ENCODE assay signal across 1 cellular context in the genomic region with DNA sequence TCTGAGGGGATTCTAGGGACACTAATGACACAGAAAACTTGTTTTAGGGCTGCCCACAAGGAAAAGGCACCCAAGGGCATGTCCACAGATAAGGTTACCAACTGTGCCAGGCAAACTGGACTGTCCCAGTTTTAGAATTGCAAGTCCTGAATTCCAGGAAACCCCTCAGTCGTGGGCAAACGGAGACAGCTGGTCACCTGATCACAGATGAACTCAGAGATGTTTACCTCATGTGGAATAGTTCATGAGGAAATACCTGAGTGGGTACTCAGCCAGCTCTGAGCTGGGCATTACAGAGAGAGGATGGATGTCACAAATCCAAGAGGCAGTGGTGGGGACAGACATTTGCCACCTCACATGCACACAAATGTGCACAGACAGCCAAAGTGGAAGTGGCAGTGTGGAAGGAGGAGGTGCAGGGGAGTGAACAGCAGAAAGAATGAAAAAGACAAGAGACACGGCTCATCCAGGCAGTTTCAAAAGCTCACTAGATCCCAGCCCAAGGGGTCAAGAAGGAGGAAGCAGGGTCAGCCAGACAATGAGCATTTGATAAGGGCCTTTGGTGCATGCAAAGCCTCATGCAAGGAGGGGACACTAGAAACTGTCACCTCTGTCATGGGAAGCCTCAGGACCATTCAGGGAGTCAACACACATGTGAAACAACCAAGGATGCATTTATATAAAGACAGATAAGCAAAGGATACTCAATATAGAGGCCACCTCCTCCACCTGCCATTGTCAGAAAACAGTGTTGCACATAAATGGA.
TF ChIP-seq lines count a peak whose summit lies in the region.

No MANE protein-coding gene starts in this region.

TF ChIP-seq in HepG2, 621 proteins besides CTCF, POLR2A, EP300 and RAD21:
- TF ChIP-seq KAT7 (CRISPR knock-in tag; IDR thresholded peaks at IDR 0.05; ENCODE audit: borderline replicate concordance): 0 out of 2 replicates have a peak, but pooled peaks have one; percentile 10
- TF ChIP-seq, protein P1, sequence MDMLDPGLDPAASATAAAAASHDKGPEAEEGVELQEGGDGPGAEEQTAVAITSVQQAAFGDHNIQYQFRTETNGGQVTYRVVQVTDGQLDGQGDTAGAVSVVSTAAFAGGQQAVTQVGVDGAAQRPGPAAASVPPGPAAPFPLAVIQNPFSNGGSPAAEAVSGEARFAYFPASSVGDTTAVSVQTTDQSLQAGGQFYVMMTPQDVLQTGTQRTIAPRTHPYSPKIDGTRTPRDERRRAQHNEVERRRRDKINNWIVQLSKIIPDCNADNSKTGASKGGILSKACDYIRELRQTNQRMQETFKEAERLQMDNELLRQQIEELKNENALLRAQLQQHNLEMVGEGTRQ (IDR thresholded peaks at IDR 0.05; ENCODE audit: low read depth, low read length): 0 out of 2 replicates have a peak, but pooled peaks have one; percentile 3
- TF ChIP-seq, protein P1 (CRISPR knock-in tag; IDR thresholded peaks at IDR 0.05; ENCODE audit: borderline replicate concordance): no peak; the same call in 1 of the 2 replicates
- TF ChIP-seq, protein P2, sequence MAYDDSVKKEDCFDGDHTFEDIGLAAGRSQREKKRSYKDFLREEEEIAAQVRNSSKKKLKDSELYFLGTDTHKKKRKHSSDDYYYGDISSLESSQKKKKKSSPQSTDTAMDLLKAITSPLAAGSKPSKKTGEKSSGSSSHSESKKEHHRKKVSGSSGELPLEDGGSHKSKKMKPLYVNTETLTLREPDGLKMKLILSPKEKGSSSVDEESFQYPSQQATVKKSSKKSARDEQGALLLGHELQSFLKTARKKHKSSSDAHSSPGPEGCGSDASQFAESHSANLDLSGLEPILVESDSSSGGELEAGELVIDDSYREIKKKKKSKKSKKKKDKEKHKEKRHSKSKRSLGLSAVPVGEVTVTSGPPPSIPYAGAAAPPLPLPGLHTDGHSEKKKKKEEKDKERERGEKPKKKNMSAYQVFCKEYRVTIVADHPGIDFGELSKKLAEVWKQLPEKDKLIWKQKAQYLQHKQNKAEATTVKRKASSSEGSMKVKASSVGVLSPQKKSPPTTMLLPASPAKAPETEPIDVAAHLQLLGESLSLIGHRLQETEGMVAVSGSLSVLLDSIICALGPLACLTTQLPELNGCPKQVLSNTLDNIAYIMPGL (CRISPR knock-in tag; IDR thresholded peaks at IDR 0.05; ENCODE audit: borderline replicate concordance in 1 of 2, low read depth in 1 of 2): no peak
- peak; percentile 37; the same call in 1 of the 2 replicates for TF ChIP-seq ZNF7 (CRISPR knock-in tag; IDR thresholded peaks at IDR 0.05)
- peak; percentile 27 for TF ChIP-seq TEAD3 (CRISPR knock-in tag; optimal IDR thresholded peaks at IDR 0.05; ENCODE audit: borderline replicate concordance)
- TF ChIP-seq ZNF782 (CRISPR knock-in tag; IDR thresholded peaks at IDR 0.05; ENCODE audit: borderline replicate concordance): no peak
- 0 out of 2 replicates have a peak, but pooled peaks have one; percentile 4 for TF ChIP-seq WIZ (CRISPR knock-in tag; IDR thresholded peaks at IDR 0.05)
- TF ChIP-seq, protein P3, sequence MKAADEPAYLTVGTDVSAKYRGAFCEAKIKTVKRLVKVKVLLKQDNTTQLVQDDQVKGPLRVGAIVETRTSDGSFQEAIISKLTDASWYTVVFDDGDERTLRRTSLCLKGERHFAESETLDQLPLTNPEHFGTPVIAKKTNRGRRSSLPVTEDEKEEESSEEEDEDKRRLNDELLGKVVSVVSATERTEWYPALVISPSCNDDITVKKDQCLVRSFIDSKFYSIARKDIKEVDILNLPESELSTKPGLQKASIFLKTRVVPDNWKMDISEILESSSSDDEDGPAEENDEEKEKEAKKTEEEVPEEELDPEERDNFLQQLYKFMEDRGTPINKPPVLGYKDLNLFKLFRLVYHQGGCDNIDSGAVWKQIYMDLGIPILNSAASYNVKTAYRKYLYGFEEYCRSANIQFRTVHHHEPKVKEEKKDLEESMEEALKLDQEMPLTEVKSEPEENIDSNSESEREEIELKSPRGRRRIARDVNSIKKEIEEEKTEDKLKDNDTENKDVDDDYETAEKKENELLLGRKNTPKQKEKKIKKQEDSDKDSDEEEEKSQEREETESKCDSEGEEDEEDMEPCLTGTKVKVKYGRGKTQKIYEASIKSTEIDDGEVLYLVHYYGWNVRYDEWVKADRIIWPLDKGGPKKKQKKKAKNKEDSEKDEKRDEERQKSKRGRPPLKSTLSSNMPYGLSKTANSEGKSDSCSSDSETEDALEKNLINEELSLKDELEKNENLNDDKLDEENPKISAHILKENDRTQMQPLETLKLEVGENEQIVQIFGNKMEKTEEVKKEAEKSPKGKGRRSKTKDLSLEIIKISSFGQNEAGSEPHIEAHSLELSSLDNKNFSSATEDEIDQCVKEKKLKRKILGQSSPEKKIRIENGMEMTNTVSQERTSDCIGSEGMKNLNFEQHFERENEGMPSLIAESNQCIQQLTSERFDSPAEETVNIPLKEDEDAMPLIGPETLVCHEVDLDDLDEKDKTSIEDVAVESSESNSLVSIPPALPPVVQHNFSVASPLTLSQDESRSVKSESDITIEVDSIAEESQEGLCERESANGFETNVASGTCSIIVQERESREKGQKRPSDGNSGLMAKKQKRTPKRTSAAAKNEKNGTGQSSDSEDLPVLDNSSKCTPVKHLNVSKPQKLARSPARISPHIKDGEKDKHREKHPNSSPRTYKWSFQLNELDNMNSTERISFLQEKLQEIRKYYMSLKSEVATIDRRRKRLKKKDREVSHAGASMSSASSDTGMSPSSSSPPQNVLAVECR (CRISPR knock-in tag; IDR thresholded peaks at IDR 0.05; ENCODE audit: borderline replicate concordance): 0 out of 2 replicates have a peak, but pooled peaks have one; percentile 5
- 0 out of 2 replicates have a peak, but pooled peaks have one; percentile 10 for TF ChIP-seq PHF20 (CRISPR knock-in tag; IDR thresholded peaks at IDR 0.05)
- TF ChIP-seq ATAD3A (CRISPR knock-in tag; IDR thresholded peaks at IDR 0.05): no peak
- TF ChIP-seq ARNTL (CRISPR knock-in tag; IDR thresholded peaks at IDR 0.05): 0 out of 2 replicates have a peak, but pooled peaks have one; percentile 29
- TF ChIP-seq KDM5B (CRISPR knock-in tag; IDR thresholded peaks at IDR 0.05; ENCODE audit: borderline replicate concordance): no peak
- no peak for TF ChIP-seq SOX13 (IDR thresholded peaks at IDR 0.05)
- TF ChIP-seq SOX13 (CRISPR knock-in tag; conservative IDR thresholded peaks at IDR 0.05 in 1 of 2, IDR thresholded peaks at IDR 0.05 in 1 of 2): peak in 1 of 2 experiments; percentile 45; a peak in 1 of 4 replicates
- no peak for TF ChIP-seq MED13 (CRISPR knock-in tag; IDR thresholded peaks at IDR 0.05)
- TF ChIP-seq, protein P4, sequence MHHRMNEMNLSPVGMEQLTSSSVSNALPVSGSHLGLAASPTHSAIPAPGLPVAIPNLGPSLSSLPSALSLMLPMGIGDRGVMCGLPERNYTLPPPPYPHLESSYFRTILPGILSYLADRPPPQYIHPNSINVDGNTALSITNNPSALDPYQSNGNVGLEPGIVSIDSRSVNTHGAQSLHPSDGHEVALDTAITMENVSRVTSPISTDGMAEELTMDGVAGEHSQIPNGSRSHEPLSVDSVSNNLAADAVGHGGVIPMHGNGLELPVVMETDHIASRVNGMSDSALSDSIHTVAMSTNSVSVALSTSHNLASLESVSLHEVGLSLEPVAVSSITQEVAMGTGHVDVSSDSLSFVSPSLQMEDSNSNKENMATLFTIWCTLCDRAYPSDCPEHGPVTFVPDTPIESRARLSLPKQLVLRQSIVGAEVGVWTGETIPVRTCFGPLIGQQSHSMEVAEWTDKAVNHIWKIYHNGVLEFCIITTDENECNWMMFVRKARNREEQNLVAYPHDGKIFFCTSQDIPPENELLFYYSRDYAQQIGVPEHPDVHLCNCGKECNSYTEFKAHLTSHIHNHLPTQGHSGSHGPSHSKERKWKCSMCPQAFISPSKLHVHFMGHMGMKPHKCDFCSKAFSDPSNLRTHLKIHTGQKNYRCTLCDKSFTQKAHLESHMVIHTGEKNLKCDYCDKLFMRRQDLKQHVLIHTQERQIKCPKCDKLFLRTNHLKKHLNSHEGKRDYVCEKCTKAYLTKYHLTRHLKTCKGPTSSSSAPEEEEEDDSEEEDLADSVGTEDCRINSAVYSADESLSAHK (CRISPR knock-in tag; IDR thresholded peaks at IDR 0.05; ENCODE audit: borderline replicate concordance): peak; percentile 98
- TF ChIP-seq, protein P5, sequence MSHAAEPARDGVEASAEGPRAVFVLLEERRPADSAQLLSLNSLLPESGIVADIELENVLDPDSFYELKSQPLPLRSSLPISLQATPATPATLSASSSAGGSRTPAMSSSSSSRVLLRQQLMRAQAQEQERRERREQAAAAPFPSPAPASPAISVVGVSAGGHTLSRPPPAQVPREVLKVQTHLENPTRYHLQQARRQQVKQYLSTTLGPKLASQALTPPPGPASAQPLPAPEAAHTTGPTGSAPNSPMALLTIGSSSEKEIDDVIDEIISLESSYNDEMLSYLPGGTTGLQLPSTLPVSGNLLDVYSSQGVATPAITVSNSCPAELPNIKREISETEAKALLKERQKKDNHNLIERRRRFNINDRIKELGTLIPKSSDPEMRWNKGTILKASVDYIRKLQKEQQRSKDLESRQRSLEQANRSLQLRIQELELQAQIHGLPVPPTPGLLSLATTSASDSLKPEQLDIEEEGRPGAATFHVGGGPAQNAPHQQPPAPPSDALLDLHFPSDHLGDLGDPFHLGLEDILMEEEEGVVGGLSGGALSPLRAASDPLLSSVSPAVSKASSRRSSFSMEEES (CRISPR knock-in tag; IDR thresholded peaks at IDR 0.05): peak; percentile 46; the same call in 1 of the 2 replicates
- TF ChIP-seq PRMT3 (CRISPR knock-in tag; IDR thresholded peaks at IDR 0.05; ENCODE audit: borderline replicate concordance, low read depth): 0 out of 2 replicates have a peak, but pooled peaks have one; percentile 15
- TF ChIP-seq JUND (CRISPR knock-in tag; IDR thresholded peaks at IDR 0.05): peak; percentile 5; the same call in 1 of the 2 replicates
- TF ChIP-seq, protein P6, sequence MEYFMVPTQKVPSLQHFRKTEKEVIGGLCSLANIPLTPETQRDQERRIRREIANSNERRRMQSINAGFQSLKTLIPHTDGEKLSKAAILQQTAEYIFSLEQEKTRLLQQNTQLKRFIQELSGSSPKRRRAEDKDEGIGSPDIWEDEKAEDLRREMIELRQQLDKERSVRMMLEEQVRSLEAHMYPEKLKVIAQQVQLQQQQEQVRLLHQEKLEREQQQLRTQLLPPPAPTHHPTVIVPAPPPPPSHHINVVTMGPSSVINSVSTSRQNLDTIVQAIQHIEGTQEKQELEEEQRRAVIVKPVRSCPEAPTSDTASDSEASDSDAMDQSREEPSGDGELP (IDR thresholded peaks at IDR 0.05; ENCODE audit: borderline replicate concordance, low read depth): no peak
- TF ChIP-seq NFE2 (CRISPR knock-in tag; IDR thresholded peaks at IDR 0.05): no peak
- TF ChIP-seq, protein P7, sequence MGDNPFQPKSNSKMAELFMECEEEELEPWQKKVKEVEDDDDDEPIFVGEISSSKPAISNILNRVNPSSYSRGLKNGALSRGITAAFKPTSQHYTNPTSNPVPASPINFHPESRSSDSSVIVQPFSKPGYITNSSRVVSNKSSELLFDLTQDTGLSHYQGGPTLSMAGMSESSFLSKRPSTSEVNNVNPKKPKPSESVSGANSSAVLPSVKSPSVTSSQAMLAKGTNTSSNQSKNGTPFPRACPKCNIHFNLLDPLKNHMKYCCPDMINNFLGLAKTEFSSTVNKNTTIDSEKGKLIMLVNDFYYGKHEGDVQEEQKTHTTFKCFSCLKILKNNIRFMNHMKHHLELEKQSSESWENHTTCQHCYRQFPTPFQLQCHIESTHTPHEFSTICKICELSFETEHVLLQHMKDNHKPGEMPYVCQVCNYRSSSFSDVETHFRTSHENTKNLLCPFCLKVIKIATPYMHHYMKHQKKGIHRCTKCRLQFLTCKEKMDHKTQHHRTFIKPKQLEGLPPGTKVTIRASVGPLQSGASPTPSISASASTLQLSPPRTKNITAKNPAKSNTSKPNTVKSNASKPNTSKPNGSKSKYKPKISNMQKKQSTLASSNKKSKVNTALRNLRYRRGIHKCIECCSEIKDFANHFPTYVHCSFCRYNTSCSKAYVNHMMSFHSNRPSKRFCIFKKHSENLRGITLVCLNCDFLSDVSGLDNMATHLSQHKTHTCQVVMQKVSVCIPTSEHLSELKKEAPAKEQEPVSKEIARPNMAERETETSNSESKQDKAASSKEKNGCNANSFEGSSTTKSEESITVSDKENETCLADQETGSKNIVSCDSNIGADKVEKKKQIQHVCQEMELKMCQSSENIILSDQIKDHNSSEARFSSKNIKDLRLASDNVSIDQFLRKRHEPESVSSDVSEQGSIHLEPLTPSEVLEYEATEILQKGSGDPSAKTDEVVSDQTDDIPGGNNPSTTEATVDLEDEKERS (CRISPR knock-in tag; IDR thresholded peaks at IDR 0.05): no peak
- TF ChIP-seq RORA (CRISPR knock-in tag; IDR thresholded peaks at IDR 0.05): 0 out of 2 replicates have a peak, but pooled peaks have one; percentile 10
